8 cellular contexts compared by ENCODE assay signal in genomic region chr16:30370444-30371247, GRCh38. TPM values are rescaled to one million over a fixed set of nuclear protein-coding genes. Genes with fewer than 3 reads are reported as not detected.
DNase-seq lines count a peak whose midpoint lies in the region; ATAC-seq and TF ChIP-seq lines count a peak whose summit lies in the region.

Gene TBC1D10B (minus strand): TSS chr16:30370494. CDS start chr16:30370183, 311 bp downstream.

- H3K27ac ChIP-seq in PC-3 (ENCODE audit: low read length), result no peak within 1 kb of the TSS; the same call in 1 of the 2 replicates

- peaks cover 21% of the 10 kb centered on the region for H3K4me1 ChIP-seq in PC-3 (ENCODE audit: insufficient read depth, low read length)

- peaks cover 19% of the 10 kb centered on the region for H4K20me1 ChIP-seq in PC-3 (ENCODE audit: low read length)

- no peaks in the 10 kb centered on the region for H3K9me2 ChIP-seq in PC-3 (replicated peaks; ENCODE audit: low read length)

- peak; percentile 100 for DNase-seq in DMS 273 (lab: John Stamatoyannopoulos, UW; ENCODE audit: unreplicated experiment)
- DNase-seq in Jurkat, Clone E6-1 (ENCODE audit: low read depth, low spot score), result peak; percentile 100
- peak; percentile 99 for DNase-seq in PC-3
- peak; percentile 98 for DNase-seq in activated T-cell treated with anti-CD3 and anti-CD28 coated beads, Interleukin-2, amount 50 U/mL, for 1 hour
- DNase-seq in epithelial cell of esophagus (ENCODE audit: low read depth), result peak; percentile 100
- peak; percentile 99 for DNase-seq in middle frontal gyrus (ENCODE audit: extremely low spot score, low spot score)
- DNase-seq in stimulated activated CD8-positive, alpha-beta memory T cell treated with anti-CD3 and anti-CD28 coated beads, Interleukin-2, amount 100 ng/mL, for 1 hour (ENCODE audit: low read depth in 2 of 2), result peak; percentile 96 to 98

- peak within 1 kb of the TSS; percentile 78 for H3K9ac ChIP-seq in PC-3 (ENCODE audit: low read length)

- TF ChIP-seq CTCF in PC-3 (conservative IDR thresholded peaks at IDR 0.05; ENCODE audit: low read depth, low read length) (no peak; the same call in 1 of the 2 replicates), epithelial cell of esophagus (IDR thresholded peaks at IDR 0.05; ENCODE audit: insufficient read depth, low read depth, low read length, missing control alignments) (peak; percentile 44)

- peak within 1 kb of the TSS; percentile 100 for H3K4me2 ChIP-seq in PC-3 (ENCODE audit: low read length)

- peak within 1 kb of the TSS; percentile 66 for H2AFZ ChIP-seq in PC-3 (ENCODE audit: low read length)

- no peaks in the 10 kb centered on the region for H3K9me3 ChIP-seq in PC-3 (ENCODE audit: low read length)

- POLR2A ChIA-PET in PC-3 (lab: Charles Lee; ENCODE audit: unreplicated experiment), result interaction anchor here (0.6 to 0.7 kb wide), 7 partner anchors 30 to 377 kb away, joined by 3 to 10 read pairs (median 3); no protein-coding TSS in a partner anchor

- no peaks in the 10 kb centered on the region for H3K36me3 ChIP-seq in PC-3 (ENCODE audit: low read depth, low read length)

- H3K27me3 ChIP-seq in PC-3 (ENCODE audit: low read length), result no peaks in the 10 kb centered on the region

- no TSS peak for BruUV-seq in PC-3 (replicated peaks; lab: Mats Ljungman, UMichigan)

- CTCF ChIA-PET in PC-3 (lab: Charles Lee), result interaction anchor here (0.6 to 1.3 kb wide), 5 partner anchors 24 to 472 kb away, joined by 3 to 8 read pairs (median 4); partner anchors contain the start of genes DCTPP1, SEZ6L2, TBX6 and ZNF48

- H3F3A ChIP-seq in PC-3 (ENCODE audit: low read length, unreplicated experiment), result no peaks in the 10 kb centered on the region

- H3K79me2 ChIP-seq in PC-3 (ENCODE audit: low read length), result peaks cover 42% of the 10 kb centered on the region

- ATAC-seq in GM21717 (IDR thresholded peaks at IDR 0.05; ENCODE audit: unreplicated experiment), result peak; percentile 74
- ATAC-seq in PC-3, result peak; percentile 78

- H3K4me3 ChIP-seq in Jurkat, Clone E6-1 (ENCODE audit: low read length), result peak within 1 kb of the TSS; percentile 76
- H3K4me3 ChIP-seq in PC-3 (ENCODE audit: low read length), result peak within 1 kb of the TSS; percentile 94
- peak within 1 kb of the TSS; percentile 52 for H3K4me3 ChIP-seq in epithelial cell of esophagus (ENCODE audit: low read length)

- intact Hi-C loops in PC-3 (cut with micrococcal nuclease), result loop anchor here (1.0 kb wide), 1 partner anchor 280 kb away; the partner anchor contains the start of gene PRR14

RNA-seq across cellular contexts. Expression of gene TBC1D10B, which starts in this region (rescaled TPM):
- 43.3 TPM for polyA plus RNA-seq in Jurkat, Clone E6-1 (2012; ENCODE audit: insufficient read depth, insufficient read length)
- 36.0 and 52.4 TPM in 2 replicates for total RNA-seq in PC-3 (2014; rRNA removed)
